Comparison of ENCODE assay signal across 11 cellular contexts in the genomic region with DNA sequence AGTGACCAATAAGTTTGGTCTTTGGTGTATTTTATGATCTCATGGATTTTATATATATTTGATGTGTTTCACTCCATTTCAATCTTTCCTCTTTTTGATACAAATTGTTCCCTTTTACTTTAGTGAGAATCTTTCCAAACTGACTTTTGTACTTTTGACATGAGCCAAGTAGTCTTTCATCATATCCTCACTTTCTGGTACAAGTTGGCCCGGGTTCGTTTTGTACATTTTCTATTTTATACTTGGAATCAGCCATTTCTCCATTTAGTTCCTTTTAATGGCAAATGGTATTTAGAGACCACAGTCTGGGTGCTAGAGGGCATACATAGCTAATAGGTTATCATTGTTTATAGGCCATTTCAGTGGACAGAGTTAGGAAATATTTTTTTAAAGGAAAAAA.
"Had no signal": no experiment of that assay in that cellular context is flagged by ENCODE, and none has a peak within 500 bp of the region (broad histone marks: within the 10 kb centered on the region; RNA-seq: fewer than 3 reads in every experiment).

No MANE protein-coding gene starts in this region.

- H3K4me1 ChIP-seq: left ventricle myocardium inferior, tibial artery, uterus had no signal

- ATAC-seq: mucosa of descending colon; naive thymus-derived CD4-positive, alpha-beta T cell had no signal

- FAIRE-seq: keratinocyte had no signal

- H3K9me3 ChIP-seq: mucosa of descending colon, ovary had no signal

- H3K36me3 ChIP-seq: ovary, uterus had no signal

- H3K27me3 ChIP-seq: ovary, tibial artery, uterus had no signal

- DNase-seq: activated CD4-positive, CD25-positive, alpha-beta regulatory T cell treated with anti-CD3 and anti-CD28 coated beads, Interleukin-2, amount 50 U/mL, for 72 hours; aorta; left ventricle myocardium inferior; mucosa of descending colon; naive thymus-derived CD4-positive, alpha-beta T cell; ovary; stimulated activated CD4-positive, alpha-beta T cell treated with anti-CD3 and anti-CD28 coated beads, Interleukin-4, amount 100 ng/mL, for 1 hour; stimulated activated naive CD4-positive, alpha-beta T cell; tibial artery; uterus had no signal

- H3K27ac ChIP-seq: left ventricle myocardium inferior, ovary, uterus had no signal

- H3K4me3 ChIP-seq: left ventricle myocardium inferior, mucosa of descending colon, ovary, tibial artery, uterus had no signal
